ENCODE assay signal across 22 cellular contexts in genomic region chr17:19719365-19720209, GRCh38. TPM values are rescaled to one million over a fixed set of nuclear protein-coding genes. Genes with fewer than 3 reads are reported as not detected.
DNase-seq lines count a peak whose midpoint lies in the region; ATAC-seq and TF ChIP-seq lines count a peak whose summit lies in the region.
"Had no signal": no experiment of that assay in that cellular context is flagged by ENCODE, and none has a peak within 500 bp of the region (broad histone marks: within the 10 kb centered on the region; RNA-seq: fewer than 3 reads in every experiment).

No MANE protein-coding gene starts in this region.

- H3K23ac ChIP-seq in H9 (ENCODE audit: insufficient read length, low read depth, low read length) (no peak overlapping the region), trophoblast cell (ENCODE audit: low read length) (no peak overlapping the region)

- H3K9me3 Mint-ChIP-seq in H9, result no peaks in the 10 kb centered on the region
- no peaks in the 10 kb centered on the region for H3K9me3 Mint-ChIP-seq in natural killer cell

- intact Hi-C loops in natural killer cell (cut with micrococcal nuclease), result no loop called here

- H3K36me3 Mint-ChIP-seq in H9 (ENCODE audit: insufficient read depth in 1 of 3, low read depth in 3 of 3) (no peaks in the 10 kb centered on the region), natural killer cell (no peaks in the 10 kb centered on the region)

- H4K12ac ChIP-seq in trophoblast cell (ENCODE audit: low read depth, low read length), result no peak overlapping the region

- DNase-seq in H9 (peak; percentile 27), Peyer's patch (peak in 2 of 3 donors; percentile 70 to 82), islet precursor cell (peak; percentile 83), trophoblast cell (peak; percentile 68 to 75), NOMO-1 (lab: John Stamatoyannopoulos, UW; ENCODE audit: unreplicated experiment in 2 of 2) (no peak), natural killer cell (no peak)
- DNase-seq in activated naive CD4-positive, alpha-beta T cell treated with anti-CD3 and anti-CD28 coated beads, Interleukin-2, amount 50 U/mL, for 16 hours, result no peak
- DNase-seq: activated CD4-positive, alpha-beta T cell treated with anti-CD3 and anti-CD28 coated beads for 36 hours; activated CD8-positive, alpha-beta memory T cell treated with anti-CD3 and anti-CD28 coated beads, Interleukin-2, amount 50 U/mL, for 4 hours; activated gamma-delta T cell treated with Interleukin-2 at 50 U/mL for 16 hours; aorta; DMS 273 treated with DMSO at 0.1 percent for 48 hours; gastrocnemius medialis; NCI-H1092; nucleus accumbens; stimulated activated CD4-positive, alpha-beta T cell treated with anti-CD3 and anti-CD28 coated beads, Interleukin-4, amount 100 ng/mL, for 1 hour; T1000 had no signal

- H3K4me2 ChIP-seq in H9 (ENCODE audit: insufficient read depth, insufficient read length, low read length), result no peak overlapping the region
- no peak overlapping the region for H3K4me2 ChIP-seq in trophoblast cell (ENCODE audit: low read length)

- no peak overlapping the region for H3K27ac Mint-ChIP-seq in H9
- H3K27ac Mint-ChIP-seq in natural killer cell, result no peak overlapping the region
- H3K27ac Mint-ChIP-seq: activated CD4-positive, alpha-beta T cell treated with anti-CD3 and anti-CD28 coated beads for 36 hours had no signal

- no CpG with 5 or more reads among the region's 23 CpGs for WGBS in H9 (ENCODE audit: extremely low coverage, insufficient read length, low lambda C conversion rate)
- no CpG with 5 or more reads among the region's 23 CpGs for WGBS in trophoblast cell (ENCODE audit: extremely low coverage, insufficient coverage, insufficient read length)

- H4K91ac ChIP-seq in H9 (ENCODE audit: insufficient read length, low read depth, low read length), result no peak overlapping the region
- no peak overlapping the region for H4K91ac ChIP-seq in trophoblast cell (ENCODE audit: low read depth, low read length)

- no peak for TF ChIP-seq CTCF in H9 (conservative IDR thresholded peaks at IDR 0.05)
- no peak for TF ChIP-seq CTCF in Peyer's patch (IDR thresholded peaks at IDR 0.05)
- TF ChIP-seq CTCF in natural killer cell (IDR thresholded peaks at IDR 0.05), result no peak

- no peaks in the 10 kb centered on the region for H3K79me1 ChIP-seq in H9 (ENCODE audit: insufficient read depth, low read depth, low read length, poor library complexity, severe bottlenecking)
- no peaks in the 10 kb centered on the region for H3K79me1 ChIP-seq in trophoblast cell (ENCODE audit: low read length)

- no peak overlapping the region for H2BK20ac ChIP-seq in H9 (ENCODE audit: low read depth, low read length, poor library complexity, severe bottlenecking)

- no peak overlapping the region for H3K9ac ChIP-seq in H9 (ENCODE audit: extremely low read depth, insufficient read length, low read length)
- no peak overlapping the region for H3K9ac ChIP-seq in trophoblast cell (ENCODE audit: low read length)
- H3K9ac ChIP-seq: BLaER1 treated with 17β-estradiol and CSF1 and Interleukin-3, amounts not matched to agents 10 nM and 100 nM had no signal

- no peak overlapping the region for H3K56ac ChIP-seq in H9 (ENCODE audit: insufficient read length, low read depth, low read length)

- no peaks in the 10 kb centered on the region for H3K79me2 ChIP-seq in H9 (ENCODE audit: insufficient read depth, low read length)
- no peaks in the 10 kb centered on the region for H3K79me2 ChIP-seq in trophoblast cell (ENCODE audit: control insufficient read depth, insufficient read depth, low read length, poor library complexity)

- H3K4me1 Mint-ChIP-seq in H9 (peaks cover 5 to 14% of the 10 kb centered on the region in 2 experiments), natural killer cell (peaks cover 0 to 6% of the 10 kb centered on the region in 2 donors)

- H2BK15ac ChIP-seq in H9 (ENCODE audit: low read depth, low read length), result no peak overlapping the region

- H2BK120ac ChIP-seq in H9 (ENCODE audit: low read depth, low read length, poor library complexity, severe bottlenecking) (no peak overlapping the region), trophoblast cell (ENCODE audit: insufficient read depth, low read length, poor library complexity) (no peak overlapping the region)

- no peaks in the 10 kb centered on the region for H3K9me3 ChIP-seq in H9 (ENCODE audit: control insufficient read depth, low read depth, low read length)
- no peaks in the 10 kb centered on the region for H3K9me3 ChIP-seq in Peyer's patch
- no peaks in the 10 kb centered on the region for H3K9me3 ChIP-seq in trophoblast cell (ENCODE audit: insufficient read depth, low read depth, low read length)
- H3K9me3 ChIP-seq: BLaER1 treated with 17β-estradiol and CSF1 and Interleukin-3, amounts not matched to agents 10 nM and 100 nM; gastrocnemius medialis; SJCRH30 had no signal

- no peaks in the 10 kb centered on the region for H3K36me3 ChIP-seq in Peyer's patch
- no peaks in the 10 kb centered on the region for H3K36me3 ChIP-seq in trophoblast cell (ENCODE audit: control insufficient read depth in 1 of 2, insufficient read depth in 2 of 2, low read length in 2 of 2)
- H3K36me3 ChIP-seq: BLaER1 treated with 17β-estradiol and CSF1 and Interleukin-3, amounts not matched to agents 10 nM and 100 nM; gastrocnemius medialis; SJCRH30 had no signal

- no peak overlapping the region for H3T11ph ChIP-seq in H9 (ENCODE audit: low read length)

- H2BK12ac ChIP-seq in H9 (ENCODE audit: insufficient read length, low read depth, low read length) (no peak overlapping the region), trophoblast cell (ENCODE audit: low read length) (no peak overlapping the region)

- H3K27me3 ChIP-seq in H9 (ENCODE audit: insufficient read depth, low read length) (no peaks in the 10 kb centered on the region), Peyer's patch (no peaks in the 10 kb centered on the region), trophoblast cell (ENCODE audit: insufficient read depth, low read length) (no peaks in the 10 kb centered on the region)
- H3K27me3 ChIP-seq: BLaER1 treated with 17β-estradiol and CSF1 and Interleukin-3, amounts not matched to agents 10 nM and 100 nM; gastrocnemius medialis had no signal

- no peak overlapping the region for H3K4ac ChIP-seq in H9 (ENCODE audit: low read depth, low read length)
- H3K4ac ChIP-seq in trophoblast cell (ENCODE audit: low read depth, low read length), result no peak overlapping the region

- no peak overlapping the region for H3K18ac ChIP-seq in H9 (ENCODE audit: insufficient read length, low read depth, low read length)
- H3K18ac ChIP-seq in trophoblast cell (ENCODE audit: low read length), result no peak overlapping the region

- H4K20me1 ChIP-seq in H9 (ENCODE audit: control insufficient read depth, insufficient read depth, insufficient read length), result no peaks in the 10 kb centered on the region

- ATAC-seq in HG02763 (IDR thresholded peaks at IDR 0.05; ENCODE audit: unreplicated experiment) (no peak), natural killer cell (no peak)
- ATAC-seq: activated CD4-positive, alpha-beta T cell treated with anti-CD3 and anti-CD28 coated beads for 36 hours; gastrocnemius medialis had no signal

- no peaks in the 10 kb centered on the region for H3K4me1 ChIP-seq in H9 (ENCODE audit: insufficient read depth, low read length)
- peaks cover 0 to 36% (median 6%) of the 10 kb centered on the region in 4 donors for H3K4me1 ChIP-seq in Peyer's patch
- H3K4me1 ChIP-seq in trophoblast cell (ENCODE audit: control insufficient read depth in 1 of 2, insufficient read depth in 2 of 2, low read length in 2 of 2), result peaks cover 8 to 13% of the 10 kb centered on the region in 2 experiments

- H4K5ac ChIP-seq in H9 (ENCODE audit: insufficient read length, low read depth, low read length), result no peak overlapping the region

- H2AFZ ChIP-seq in H9 (ENCODE audit: low read length), result no peak overlapping the region
- H2AFZ ChIP-seq in trophoblast cell (ENCODE audit: insufficient read depth, low read length, poor library complexity), result no peak overlapping the region

- H3K27ac ChIP-seq in H9 (ENCODE audit: insufficient read length, low read depth, low read length) (no peak overlapping the region), Peyer's patch (peak overlapping the region in 3 of 4 donors; percentile 49 to 85 (median 75)), trophoblast cell (ENCODE audit: low read depth, low read length) (no peak overlapping the region)
- H3K27ac ChIP-seq: BLaER1 treated with 17β-estradiol and CSF1 and Interleukin-3, amounts not matched to agents 10 nM and 100 nM; gastrocnemius medialis; SJCRH30 had no signal

- no peaks in the 10 kb centered on the region for H3K23me2 ChIP-seq in H9 (ENCODE audit: insufficient read length, low read depth, low read length, poor library complexity, severe bottlenecking)

- H2BK5ac ChIP-seq in H9 (ENCODE audit: insufficient read length, low read length) (no peak overlapping the region), trophoblast cell (ENCODE audit: low read depth, low read length, poor library complexity) (no peak overlapping the region)

- H3K4me3 Mint-ChIP-seq in H9 (no peak overlapping the region), natural killer cell (no peak overlapping the region)
- H3K4me3 Mint-ChIP-seq: activated CD4-positive, alpha-beta T cell treated with anti-CD3 and anti-CD28 coated beads for 36 hours had no signal

- no peak overlapping the region for H3K14ac ChIP-seq in H9 (ENCODE audit: insufficient read depth, low read length)
- no peak overlapping the region for H3K14ac ChIP-seq in trophoblast cell (ENCODE audit: low read length)

- H2AK5ac ChIP-seq in H9 (ENCODE audit: insufficient read length, low read length) (no peak overlapping the region), trophoblast cell (ENCODE audit: low read length) (no peak overlapping the region)

- no peak overlapping the region for H3K4me3 ChIP-seq in Peyer's patch
- no peak overlapping the region for H3K4me3 ChIP-seq in trophoblast cell (ENCODE audit: low read depth, low read length)
- H3K4me3 ChIP-seq: BLaER1 treated with 17β-estradiol and CSF1 and Interleukin-3, amounts not matched to agents 10 nM and 100 nM; gastrocnemius medialis; SJCRH30 had no signal

- TF ChIP-seq POLR2A in Peyer's patch (IDR thresholded peaks at IDR 0.05), result no peak

- H3K27me3 Mint-ChIP-seq in H9 (ENCODE audit: low read depth) (no peaks in the 10 kb centered on the region), natural killer cell (ENCODE audit: low read depth in 2 of 2) (no peaks in the 10 kb centered on the region)
- H3K27me3 Mint-ChIP-seq: activated CD4-positive, alpha-beta T cell treated with anti-CD3 and anti-CD28 coated beads for 36 hours had no signal

- H4K8ac ChIP-seq in H9 (replicated peaks; ENCODE audit: insufficient read length, low read depth, low read length) (no peak overlapping the region), trophoblast cell (ENCODE audit: low read depth, low read length) (no peak overlapping the region)

RNA-seq across cellular contexts. Expression of gene SLC47A2, which starts 3.2 kb away (rescaled TPM):
- not detected in 2 replicates for total RNA-seq in H9 (2021)
- 1 to 10 TPM in 3 of 4 donors, not detected in 1; 3.9 to 6.8 (median 6.3) TPM for total RNA-seq in Peyer's patch
- polyA plus RNA-seq in trophoblast cell (2013), result not detected in 2 replicates
- total RNA-seq in natural killer cell, result not detected
- total RNA-seq: activated CD4-positive, alpha-beta T cell treated with anti-CD3 and anti-CD28 coated beads for 36 hours; aorta; chondrocyte; mesenteric fat pad; SJCRH30 had no signal

RNA-seq across cellular contexts. Expression of gene ALDH3A1, which starts 28.5 kb away (rescaled TPM):
- 0.31 and 0.39 TPM in 2 replicates for total RNA-seq in H9 (2021)
- 10 to 100 TPM in 1 of 4 donors, 1 to 10 TPM in 3; 1.7 to 23.1 (median 3.2) TPM for total RNA-seq in Peyer's patch
- 0.03 TPM in 1 of 2 replicates, not detected in the other for polyA plus RNA-seq in trophoblast cell (2013)
- total RNA-seq in natural killer cell, result not detected
- total RNA-seq: activated CD4-positive, alpha-beta T cell treated with anti-CD3 and anti-CD28 coated beads for 36 hours; chondrocyte; SJCRH30 had no signal

Comparison
In these comparisons a context has a peak if more than half of its experiments do, and no peak if none do; other contexts are left out.
1. DNase-seq: peak in H9 (single experiment), Peyer's patch (2 of 3), islet precursor cell (single experiment) and trophoblast cell (2 of 2); none in activated naive CD4-positive, alpha-beta T cell treated with anti-CD3 and anti-CD28 coated beads, Interleukin-2, amount 50 U/mL, for 16 hours (single experiment), NOMO-1 (0 of 2) and natural killer cell (single experiment).
2. H3K27ac ChIP-seq: peak in Peyer's patch (3 of 4); none in H9 (single experiment) and trophoblast cell (single experiment).